8 cellular contexts compared by ENCODE assay signal in genomic region chr4:3302786-3303444, GRCh38. TPM values are rescaled to one million over a fixed set of nuclear protein-coding genes. Genes with fewer than 3 reads are reported as not detected.
DNase-seq lines count a peak whose midpoint lies in the region; ATAC-seq, FAIRE-seq and TF ChIP-seq lines count a peak whose summit lies in the region.
"Had no signal": no experiment of that assay in that cellular context is flagged by ENCODE, and none has a peak within 500 bp of the region (broad histone marks: within the 10 kb centered on the region; RNA-seq: fewer than 3 reads in every experiment).

No MANE protein-coding gene starts in this region.

- no peak for TF ChIP-seq POLR2A in GM12891 (IDR thresholded peaks at IDR 0.05; ENCODE audit: low read depth, low read length)

- no peak for ATAC-seq in activated naive CD8-positive, alpha-beta T cell treated with anti-CD3 and anti-CD28 coated beads, Interleukin-2, amount 50 U/mL, for 24 hours

- peak; percentile 78 for FAIRE-seq in GM12891 (lab: Jason Lieb, UNC)

- no peaks in the 10 kb centered on the region for H3K36me3 Mint-ChIP-seq in activated naive CD8-positive, alpha-beta T cell treated with anti-CD3 and anti-CD28 coated beads, Interleukin-2, amount 50 U/mL, for 24 hours (ENCODE audit: low read depth)
- peaks cover 14% of the 10 kb centered on the region for H3K36me3 Mint-ChIP-seq in neural crest cell (ENCODE audit: low read depth)

- TF ChIP-seq CTCF in neural crest cell (conservative IDR thresholded peaks at IDR 0.05): no peak

- DNase-seq in GM12891 (ENCODE audit: insufficient read length, low spot score) (no peak), neural crest cell (ENCODE audit: low read depth, low spot score) (no peak), HT-29 (ENCODE audit: low spot score) (no peak), DMS79 treated with DMSO at 0.1 percent for 48 hours (lab: John Stamatoyannopoulos, UW) (no peak), pons (ENCODE audit: low spot score) (no peak)
- peak; percentile 52 for DNase-seq in Jurkat, Clone E6-1 (ENCODE audit: low read depth, low spot score)
- no peak for DNase-seq in activated naive CD8-positive, alpha-beta T cell treated with anti-CD3 and anti-CD28 coated beads, Interleukin-2, amount 50 U/mL, for 24 hours
- DNase-seq: left ventricle myocardium inferior had no signal

- peak overlapping the region; percentile 67 for H3K27ac Mint-ChIP-seq in activated naive CD8-positive, alpha-beta T cell treated with anti-CD3 and anti-CD28 coated beads, Interleukin-2, amount 50 U/mL, for 24 hours
- peak overlapping the region; percentile 82 for H3K27ac Mint-ChIP-seq in neural crest cell (ENCODE audit: unreplicated experiment)

- H3K4me3 Mint-ChIP-seq in activated naive CD8-positive, alpha-beta T cell treated with anti-CD3 and anti-CD28 coated beads, Interleukin-2, amount 50 U/mL, for 24 hours: peak overlapping the region; percentile 76
- peak overlapping the region; percentile 34 for H3K4me3 Mint-ChIP-seq in neural crest cell

- H3K4me3 ChIP-seq in Jurkat, Clone E6-1 (ENCODE audit: low read length): no peak overlapping the region
- H3K4me3 ChIP-seq: left ventricle myocardium inferior had no signal

- H3K9me3 Mint-ChIP-seq in activated naive CD8-positive, alpha-beta T cell treated with anti-CD3 and anti-CD28 coated beads, Interleukin-2, amount 50 U/mL, for 24 hours: peaks cover 5% of the 10 kb centered on the region
- no peaks in the 10 kb centered on the region for H3K9me3 Mint-ChIP-seq in neural crest cell

- H3K4me1 Mint-ChIP-seq in activated naive CD8-positive, alpha-beta T cell treated with anti-CD3 and anti-CD28 coated beads, Interleukin-2, amount 50 U/mL, for 24 hours: peaks cover 52% of the 10 kb centered on the region
- H3K4me1 Mint-ChIP-seq in neural crest cell: peaks cover 76% of the 10 kb centered on the region

- peaks cover 11% of the 10 kb centered on the region for H3K27me3 Mint-ChIP-seq in activated naive CD8-positive, alpha-beta T cell treated with anti-CD3 and anti-CD28 coated beads, Interleukin-2, amount 50 U/mL, for 24 hours
- H3K27me3 Mint-ChIP-seq in neural crest cell (ENCODE audit: low read depth): no peaks in the 10 kb centered on the region

TF ChIP-seq in GM12891, 5 proteins besides CTCF, POLR2A, EP300 and RAD21:
- no peak for TF ChIP-seq POU2F2 (IDR thresholded peaks at IDR 0.05; ENCODE audit: low read depth, low read length)
- no peak for TF ChIP-seq PAX5 (IDR thresholded peaks at IDR 0.05; ENCODE audit: insufficient read depth, low read length, severe bottlenecking)
- no peak for TF ChIP-seq TAF1 (IDR thresholded peaks at IDR 0.05; ENCODE audit: low read depth, low read length)
- no peak for TF ChIP-seq POLR2AphosphoS5 (IDR thresholded peaks at IDR 0.05; ENCODE audit: low read depth, low read length)
- TF ChIP-seq SPI1 (IDR thresholded peaks at IDR 0.05; ENCODE audit: low read depth, low read length): 0 out of 2 replicates have a peak, but pooled peaks have one; percentile 26

RNA-seq across cellular contexts. Expression of gene RGS12, which starts 10.1 kb away (rescaled TPM):
- polyA plus RNA-seq in GM12891 (2012; ENCODE audit: low read depth, missing spikeins): 3.9 TPM
- 21.5 TPM for polyA plus RNA-seq in Jurkat, Clone E6-1 (2012; ENCODE audit: insufficient read depth, insufficient read length)
- 60.4 and 69.5 TPM in 2 replicates for total RNA-seq in neural crest cell
- 7.1 and 7.6 TPM in 2 replicates for total RNA-seq in HT-29 (2014; rRNA removed; shearing (Covaris generic))

RNA-seq across cellular contexts. Expression of gene MSANTD1, which starts 54.0 kb away (rescaled TPM):
- 1.1 TPM for polyA plus RNA-seq in GM12891 (2012; ENCODE audit: low read depth, missing spikeins)
- polyA plus RNA-seq in Jurkat, Clone E6-1 (2012; ENCODE audit: insufficient read depth, insufficient read length): not detected
- 1.2 TPM in 2 replicates for total RNA-seq in neural crest cell
- total RNA-seq in HT-29 (2014; rRNA removed; shearing (Covaris generic)): 0.41 and 0.44 TPM in 2 replicates
